ENCODE assay signal across 1 cellular context in genomic region chr10:20622522-20623270, GRCh38.
TF ChIP-seq lines count a peak whose summit lies in the region.

No MANE protein-coding gene starts in this region.

TF ChIP-seq in WTC11, 78 proteins besides CTCF, POLR2A, EP300 and RAD21:
- no peak for TF ChIP-seq ZNF532 (CRISPR knock-in tag; IDR thresholded peaks at IDR 0.05; ENCODE audit: borderline replicate concordance)
- TF ChIP-seq FOXP4 (CRISPR knock-in tag; IDR thresholded peaks at IDR 0.05) = no peak
- TF ChIP-seq GABPB1 (CRISPR knock-in tag; IDR thresholded peaks at IDR 0.05) = no peak
- TF ChIP-seq, protein P1, sequence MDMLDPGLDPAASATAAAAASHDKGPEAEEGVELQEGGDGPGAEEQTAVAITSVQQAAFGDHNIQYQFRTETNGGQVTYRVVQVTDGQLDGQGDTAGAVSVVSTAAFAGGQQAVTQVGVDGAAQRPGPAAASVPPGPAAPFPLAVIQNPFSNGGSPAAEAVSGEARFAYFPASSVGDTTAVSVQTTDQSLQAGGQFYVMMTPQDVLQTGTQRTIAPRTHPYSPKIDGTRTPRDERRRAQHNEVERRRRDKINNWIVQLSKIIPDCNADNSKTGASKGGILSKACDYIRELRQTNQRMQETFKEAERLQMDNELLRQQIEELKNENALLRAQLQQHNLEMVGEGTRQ (CRISPR knock-in tag; IDR thresholded peaks at IDR 0.05) = no peak
- TF ChIP-seq OVOL2 (CRISPR knock-in tag; IDR thresholded peaks at IDR 0.05; ENCODE audit: borderline replicate concordance) = no peak
- TF ChIP-seq ETV6 (CRISPR knock-in tag; IDR thresholded peaks at IDR 0.05) = no peak
- TF ChIP-seq, protein P2, sequence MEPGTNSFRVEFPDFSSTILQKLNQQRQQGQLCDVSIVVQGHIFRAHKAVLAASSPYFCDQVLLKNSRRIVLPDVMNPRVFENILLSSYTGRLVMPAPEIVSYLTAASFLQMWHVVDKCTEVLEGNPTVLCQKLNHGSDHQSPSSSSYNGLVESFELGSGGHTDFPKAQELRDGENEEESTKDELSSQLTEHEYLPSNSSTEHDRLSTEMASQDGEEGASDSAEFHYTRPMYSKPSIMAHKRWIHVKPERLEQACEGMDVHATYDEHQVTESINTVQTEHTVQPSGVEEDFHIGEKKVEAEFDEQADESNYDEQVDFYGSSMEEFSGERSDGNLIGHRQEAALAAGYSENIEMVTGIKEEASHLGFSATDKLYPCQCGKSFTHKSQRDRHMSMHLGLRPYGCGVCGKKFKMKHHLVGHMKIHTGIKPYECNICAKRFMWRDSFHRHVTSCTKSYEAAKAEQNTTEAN (CRISPR knock-in tag; IDR thresholded peaks at IDR 0.05) = no peak
- TF ChIP-seq AFF4 (CRISPR knock-in tag; IDR thresholded peaks at IDR 0.05; ENCODE audit: borderline replicate concordance) = no peak
- no peak for TF ChIP-seq ESRRA (CRISPR knock-in tag; IDR thresholded peaks at IDR 0.05; ENCODE audit: borderline replicate concordance)
- no peak for TF ChIP-seq NFYB (CRISPR knock-in tag; conservative IDR thresholded peaks at IDR 0.05; ENCODE audit: low read depth)
- no peak for TF ChIP-seq CBFB (CRISPR knock-in tag; IDR thresholded peaks at IDR 0.05; ENCODE audit: low read depth)
- TF ChIP-seq, protein P3, sequence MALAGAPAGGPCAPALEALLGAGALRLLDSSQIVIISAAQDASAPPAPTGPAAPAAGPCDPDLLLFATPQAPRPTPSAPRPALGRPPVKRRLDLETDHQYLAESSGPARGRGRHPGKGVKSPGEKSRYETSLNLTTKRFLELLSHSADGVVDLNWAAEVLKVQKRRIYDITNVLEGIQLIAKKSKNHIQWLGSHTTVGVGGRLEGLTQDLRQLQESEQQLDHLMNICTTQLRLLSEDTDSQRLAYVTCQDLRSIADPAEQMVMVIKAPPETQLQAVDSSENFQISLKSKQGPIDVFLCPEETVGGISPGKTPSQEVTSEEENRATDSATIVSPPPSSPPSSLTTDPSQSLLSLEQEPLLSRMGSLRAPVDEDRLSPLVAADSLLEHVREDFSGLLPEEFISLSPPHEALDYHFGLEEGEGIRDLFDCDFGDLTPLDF (CRISPR knock-in tag; IDR thresholded peaks at IDR 0.05) = no peak
- TF ChIP-seq RELA (CRISPR knock-in tag; IDR thresholded peaks at IDR 0.05; ENCODE audit: borderline replicate concordance) = no peak
- no peak for TF ChIP-seq CREB1 (CRISPR knock-in tag; IDR thresholded peaks at IDR 0.05)
- no peak for TF ChIP-seq NR1H2 (CRISPR knock-in tag; IDR thresholded peaks at IDR 0.05)
- TF ChIP-seq PREB (CRISPR knock-in tag; IDR thresholded peaks at IDR 0.05; ENCODE audit: borderline replicate concordance) = no peak
- TF ChIP-seq ATF2 (CRISPR knock-in tag; IDR thresholded peaks at IDR 0.05; ENCODE audit: borderline replicate concordance, low read depth) = no peak
- TF ChIP-seq, protein P4, sequence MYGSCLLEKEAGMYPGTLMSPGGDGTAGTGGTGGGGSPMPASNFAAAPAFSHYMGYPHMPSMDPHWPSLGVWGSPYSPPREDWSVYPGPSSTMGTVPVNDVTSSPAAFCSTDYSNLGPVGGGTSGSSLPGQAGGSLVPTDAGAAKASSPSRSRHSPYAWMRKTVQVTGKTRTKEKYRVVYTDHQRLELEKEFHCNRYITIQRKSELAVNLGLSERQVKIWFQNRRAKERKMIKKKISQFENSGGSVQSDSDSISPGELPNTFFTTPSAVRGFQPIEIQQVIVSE (CRISPR knock-in tag; IDR thresholded peaks at IDR 0.05; ENCODE audit: borderline replicate concordance) = no peak
